In genomic region chr9:27629425-27629824, GRCh38 we compare ENCODE assay signal across 26 cellular contexts. TPM values are rescaled to one million over a fixed set of nuclear protein-coding genes. Genes with fewer than 3 reads are reported as not detected.
DNase-seq lines count a peak whose midpoint lies in the region; ATAC-seq, FAIRE-seq and TF ChIP-seq lines count a peak whose summit lies in the region.
"Had no signal": no experiment of that assay in that cellular context is flagged by ENCODE, and none has a peak within 500 bp of the region (broad histone marks: within the 10 kb centered on the region; RNA-seq: fewer than 3 reads in every experiment).

No MANE protein-coding gene starts in this region.

- H4K20me1 ChIP-seq in HepG2 (ENCODE audit: insufficient read depth, low read length) = no peaks in the 10 kb centered on the region

- BruUV-seq in HepG2 (replicated peaks; lab: Mats Ljungman, UMichigan) = no TSS peak

- H2AFZ ChIP-seq in HepG2 (ENCODE audit: low read length) = no peak overlapping the region
- H2AFZ ChIP-seq: GM23248 had no signal

- peak in 3 of 4 donors; percentile 22 to 70 (median 50) for ATAC-seq in right lobe of liver
- ATAC-seq in HepG2 = no peak
- peak; percentile 62 for ATAC-seq in left lobe of liver
- ATAC-seq in gastroesophageal sphincter = no peak
- ATAC-seq: A549; CD8-positive, alpha-beta T cell had no signal

- H3K27me3 ChIP-seq in right lobe of liver (no peaks in the 10 kb centered on the region), HepG2 (ENCODE audit: control insufficient read depth in 1 of 2, insufficient read depth in 2 of 2, low read length in 2 of 2) (no peaks in the 10 kb centered on the region), prostate gland (replicated peaks; ENCODE audit: insufficient read depth) (no peaks in the 10 kb centered on the region), gastroesophageal sphincter (no peaks in the 10 kb centered on the region)
- H3K27me3 ChIP-seq: BE2C had no signal

- POLR2A ChIA-PET in HepG2 (lab: Yijun Ruan, JAX) = no interaction called here

- no peak for FAIRE-seq in HepG2 (lab: Jason Lieb, UNC)
- FAIRE-seq: A549, D721Med, G401.6, GM12892, GM19239, H1 had no signal

- H3K4me3 ChIP-seq in right lobe of liver (no peak overlapping the region), HepG2 (replicated peaks in 1 of 3; ENCODE audit: insufficient read depth in 1 of 3, low read depth in 2 of 3, low read length in 3 of 3) (no peak overlapping the region), LNCaP clone FGC (ENCODE audit: low read depth, low read length) (no peak overlapping the region), prostate gland (no peak overlapping the region), gastroesophageal sphincter (no peak overlapping the region)
- H3K4me3 ChIP-seq: A549, GM23248 had no signal

- no peak overlapping the region for H3K4me2 ChIP-seq in HepG2 (ENCODE audit: low read depth, low read length)
- H3K4me2 ChIP-seq: A549 had no signal

- TF ChIP-seq CTCF in right lobe of liver (IDR thresholded peaks at IDR 0.05) (no peak), HepG2 (CRISPR knock-in tag; IDR thresholded peaks at IDR 0.05) (no peak), LNCaP clone FGC (IDR thresholded peaks at IDR 0.05; ENCODE audit: control insufficient read depth, extremely low read depth, insufficient read depth) (no peak), prostate gland (IDR thresholded peaks at IDR 0.05) (no peak), gastroesophageal sphincter (IDR thresholded peaks at IDR 0.05) (no peak)

- in situ Hi-C loops in HepG2 (cut with HindIII; ENCODE audit: extremely low pct_ligation_motif_present, low pct_unique_long_range_greater_than_20kb) = no loop called here

- intact Hi-C loops in right lobe of liver (cut with DNase I) (no loop called here), HepG2 (cut with micrococcal nuclease; ENCODE audit: unreplicated experiment) (no loop called here), prostate gland (cut with DNase I) (no loop called here)

- H3K36me3 ChIP-seq in right lobe of liver (no peaks in the 10 kb centered on the region), HepG2 (replicated peaks in 1 of 2; ENCODE audit: control insufficient read depth in 1 of 2, insufficient read depth in 2 of 2, low read length in 2 of 2) (no peaks in the 10 kb centered on the region), prostate gland (no peaks in the 10 kb centered on the region), gastroesophageal sphincter (no peaks in the 10 kb centered on the region)
- H3K36me3 ChIP-seq: BE2C had no signal

- H3K79me2 ChIP-seq in HepG2 (ENCODE audit: insufficient read depth, low read length) = no peaks in the 10 kb centered on the region

- no peak for TF ChIP-seq RAD21 in HepG2 (CRISPR knock-in tag; IDR thresholded peaks at IDR 0.05)

- no peaks in the 10 kb centered on the region for H3K9me3 ChIP-seq in right lobe of liver
- no peaks in the 10 kb centered on the region for H3K9me3 ChIP-seq in HepG2 (ENCODE audit: low read length)
- no peaks in the 10 kb centered on the region for H3K9me3 ChIP-seq in prostate gland
- H3K9me3 ChIP-seq in gastroesophageal sphincter = no peaks in the 10 kb centered on the region
- H3K9me3 ChIP-seq: A549, BE2C, Caco-2 had no signal

- WGBS in right lobe of liver (ENCODE audit: insufficient coverage, low coverage, low lambda C conversion rate, missing lambda C conversion rate) = 40% methylated on average over 2 of the region's 2 CpGs
- 29% methylated on average over 2 of the region's 2 CpGs for WGBS in HepG2 (ENCODE audit: low lambda C conversion rate)
- 94% methylated on average over 2 of the region's 2 CpGs for WGBS in prostate gland
- WGBS in gastroesophageal sphincter (ENCODE audit: low coverage in 1 of 2), 2 donors = 89 to 100% methylated on average over 2 of the region's 2 CpGs

- H3K27ac ChIP-seq in right lobe of liver = no peak overlapping the region
- H3K27ac ChIP-seq in HepG2 (ENCODE audit: extremely low read length, insufficient read depth, low read length) = no peak overlapping the region
- no peak overlapping the region for H3K27ac ChIP-seq in prostate gland
- H3K27ac ChIP-seq in gastroesophageal sphincter = no peak overlapping the region
- H3K27ac ChIP-seq: A549, C4-2B, GM23248 had no signal

- TF ChIP-seq POLR2A in right lobe of liver (IDR thresholded peaks at IDR 0.05) = no peak
- TF ChIP-seq POLR2A in HepG2 (IDR thresholded peaks at IDR 0.05; ENCODE audit: insufficient read depth in 1 of 2, low read depth in 2 of 2, low read length in 2 of 2) = no peak
- TF ChIP-seq POLR2A in prostate gland (IDR thresholded peaks at IDR 0.05) = no peak
- TF ChIP-seq POLR2A in gastroesophageal sphincter (IDR thresholded peaks at IDR 0.05) = no peak

- no peak for DNase-seq in right lobe of liver
- no peak for DNase-seq in HepG2 (ENCODE audit: low spot score)
- peak; percentile 14 for DNase-seq in LNCaP clone FGC (ENCODE audit: low read depth)
- DNase-seq in left lobe of liver (ENCODE audit: low spot score) = no peak
- DNase-seq in prostate gland (ENCODE audit: low spot score) = no peak
- no peak for DNase-seq in stimulated activated CD4-positive, alpha-beta T cell treated with anti-CD3 and anti-CD28 coated beads, Interleukin-2, amount 100 ng/mL, for 48 hours
- DNase-seq: 8988T; ACHN; AML-193; BE2C; Caco-2; CD4-positive, CD25-positive, alpha-beta regulatory T cell; CD8-positive, alpha-beta T cell; DMS 273 treated with DMSO at 0.1 percent for 48 hours; DND-41; GM23248; H7; HCEC 1CT had no signal

- CTCF ChIA-PET in HepG2 (lab: Yijun Ruan, JAX; ENCODE audit: low intra/inter-chr PET ratio, low total read pairs) = no interaction called here

- H3K4me1 ChIP-seq in right lobe of liver (peaks cover 0 to 4% (median 0%) of the 10 kb centered on the region in 4 donors), HepG2 (ENCODE audit: insufficient read depth, low read length) (peaks cover 9% of the 10 kb centered on the region), prostate gland (replicated peaks) (no peaks in the 10 kb centered on the region), gastroesophageal sphincter (no peaks in the 10 kb centered on the region)
- H3K4me1 ChIP-seq: BE2C, Caco-2 had no signal

- TF ChIP-seq EP300 in HepG2 (IDR thresholded peaks at IDR 0.05; ENCODE audit: low read depth in 2 of 2, low read length in 2 of 2) (no peak), HepG2 (CRISPR knock-in tag; IDR thresholded peaks at IDR 0.05; ENCODE audit: borderline replicate concordance) (no peak), gastroesophageal sphincter (IDR thresholded peaks at IDR 0.05) (no peak)

- H3K9ac ChIP-seq in HepG2 (ENCODE audit: insufficient read depth, low read depth, low read length) = no peak overlapping the region
- H3K9ac ChIP-seq: GM23248 had no signal

TF ChIP-seq in HepG2, 621 proteins besides CTCF, POLR2A, EP300 and RAD21:
- TF ChIP-seq MAFG (CRISPR knock-in tag; IDR thresholded peaks at IDR 0.05) (no peak), PLRG1 (conservative IDR thresholded peaks at IDR 0.05) (no peak), CCDC6 (CRISPR knock-in tag; IDR thresholded peaks at IDR 0.05) (no peak), ZBTB43 (CRISPR knock-in tag; conservative IDR thresholded peaks at IDR 0.05) (no peak), CREB3 (CRISPR knock-in tag; IDR thresholded peaks at IDR 0.05) (no peak)

RNA-seq across cellular contexts. Expression of gene C9orf72, which starts 56.1 kb away (rescaled TPM):
- total RNA-seq in right lobe of liver (1 to 10 TPM; 4.9 to 7.7 (median 6.8) TPM), HepG2 (2016; rRNA removed; fragmentation: Illumina TruSeq; extraction: Trizol) (3.1 and 4.5 TPM in 2 replicates), left lobe of liver (5.6 TPM), prostate gland (10 to 100 TPM; 14.2 to 23.4 TPM), gastroesophageal sphincter (10 to 100 TPM in 3 of 4 donors, 1 to 10 TPM in 1; 8.9 to 28.3 (median 16.0) TPM)
- 0.81 and 0.88 TPM in 2 replicates for total RNA-seq in HepG2 (2016; cell fraction: cytosol; rRNA removed; fragmentation: Illumina TruSeq; extraction: Trizol; ENCODE audit: low read depth)
- total RNA-seq in HepG2 (2016; cell fraction: insoluble cytoplasmic fraction; rRNA removed; fragmentation: Illumina TruSeq; extraction: Trizol) = 3.4 and 4.6 TPM in 2 replicates
- total RNA-seq in HepG2 (2016; cell fraction: membrane; rRNA removed; fragmentation: Illumina TruSeq; extraction: Trizol) = 1.3 and 1.7 TPM in 2 replicates
- 8.0 and 9.1 TPM in 2 replicates for total RNA-seq in HepG2 (2016; cell fraction: nucleus; rRNA removed; fragmentation: Illumina TruSeq; extraction: Trizol)
- polyA plus RNA-seq in HepG2 (2011; rRNA removed) = 5.2 and 5.9 TPM in 2 replicates
- 0.94 and 2.1 TPM in 2 replicates for polyA plus RNA-seq in HepG2 (2011; cell fraction: cytosol; rRNA removed)
- polyA plus RNA-seq in HepG2 (2011; cell fraction: nucleus; rRNA removed) = 7.7 and 10.3 TPM in 2 replicates
- 6.4 and 10.0 TPM in 2 replicates for polyA plus RNA-seq in HepG2 (2012)
- 0.33 and 0.44 TPM in 2 replicates for polyA plus RNA-seq in HepG2 (2016; cell fraction: cytosol; fragmentation: Illumina TruSeq; extraction: Trizol; ENCODE audit: low read depth)
- 2.7 and 2.9 TPM in 2 replicates for polyA plus RNA-seq in HepG2 (2016; cell fraction: insoluble cytoplasmic fraction; fragmentation: Illumina TruSeq; extraction: Trizol; ENCODE audit: low read depth)
- 0.84 and 1.1 TPM in 2 replicates for polyA plus RNA-seq in HepG2 (2016; cell fraction: membrane; fragmentation: Illumina TruSeq; extraction: Trizol; ENCODE audit: low read depth)
- 7.7 and 8.0 TPM in 2 replicates for polyA plus RNA-seq in HepG2 (2016; cell fraction: nucleus; fragmentation: Illumina TruSeq; extraction: Trizol; ENCODE audit: insufficient read depth, low read depth)
- 4.3 and 5.2 TPM in 2 replicates for polyA minus RNA-seq in HepG2 (2011; rRNA and poly(A)+ RNA removed; ENCODE audit: low replicate concordance)
- polyA minus RNA-seq in HepG2 (2011; cell fraction: cytosol; rRNA and poly(A)+ RNA removed) = 2.4 and 3.7 TPM in 2 replicates
- 34.9 and 41.5 TPM in 2 replicates for polyA minus RNA-seq in HepG2 (2011; cell fraction: nucleus; rRNA and poly(A)+ RNA removed)

Comparison
In these comparisons a context has a peak if more than half of its experiments do, and no peak if none do; other contexts are left out.
1. ATAC-seq: peak in right lobe of liver (3 of 4) and left lobe of liver (single experiment); none in HepG2 (single experiment) and gastroesophageal sphincter (single experiment).